1 cellular context compared by ENCODE assay signal in genomic region chr9:128786681-128787582, GRCh38.
TF ChIP-seq lines count a peak whose summit lies in the region.

Gene TBC1D13, plus strand, starts transcription at chr9:128787253. Its CDS starts 101 bp downstream, at chr9:128787354.

TF ChIP-seq in K562, 482 proteins besides CTCF, POLR2A, EP300 and RAD21 (continued from another document and continues in another):
- TF ChIP-seq, protein P1, sequence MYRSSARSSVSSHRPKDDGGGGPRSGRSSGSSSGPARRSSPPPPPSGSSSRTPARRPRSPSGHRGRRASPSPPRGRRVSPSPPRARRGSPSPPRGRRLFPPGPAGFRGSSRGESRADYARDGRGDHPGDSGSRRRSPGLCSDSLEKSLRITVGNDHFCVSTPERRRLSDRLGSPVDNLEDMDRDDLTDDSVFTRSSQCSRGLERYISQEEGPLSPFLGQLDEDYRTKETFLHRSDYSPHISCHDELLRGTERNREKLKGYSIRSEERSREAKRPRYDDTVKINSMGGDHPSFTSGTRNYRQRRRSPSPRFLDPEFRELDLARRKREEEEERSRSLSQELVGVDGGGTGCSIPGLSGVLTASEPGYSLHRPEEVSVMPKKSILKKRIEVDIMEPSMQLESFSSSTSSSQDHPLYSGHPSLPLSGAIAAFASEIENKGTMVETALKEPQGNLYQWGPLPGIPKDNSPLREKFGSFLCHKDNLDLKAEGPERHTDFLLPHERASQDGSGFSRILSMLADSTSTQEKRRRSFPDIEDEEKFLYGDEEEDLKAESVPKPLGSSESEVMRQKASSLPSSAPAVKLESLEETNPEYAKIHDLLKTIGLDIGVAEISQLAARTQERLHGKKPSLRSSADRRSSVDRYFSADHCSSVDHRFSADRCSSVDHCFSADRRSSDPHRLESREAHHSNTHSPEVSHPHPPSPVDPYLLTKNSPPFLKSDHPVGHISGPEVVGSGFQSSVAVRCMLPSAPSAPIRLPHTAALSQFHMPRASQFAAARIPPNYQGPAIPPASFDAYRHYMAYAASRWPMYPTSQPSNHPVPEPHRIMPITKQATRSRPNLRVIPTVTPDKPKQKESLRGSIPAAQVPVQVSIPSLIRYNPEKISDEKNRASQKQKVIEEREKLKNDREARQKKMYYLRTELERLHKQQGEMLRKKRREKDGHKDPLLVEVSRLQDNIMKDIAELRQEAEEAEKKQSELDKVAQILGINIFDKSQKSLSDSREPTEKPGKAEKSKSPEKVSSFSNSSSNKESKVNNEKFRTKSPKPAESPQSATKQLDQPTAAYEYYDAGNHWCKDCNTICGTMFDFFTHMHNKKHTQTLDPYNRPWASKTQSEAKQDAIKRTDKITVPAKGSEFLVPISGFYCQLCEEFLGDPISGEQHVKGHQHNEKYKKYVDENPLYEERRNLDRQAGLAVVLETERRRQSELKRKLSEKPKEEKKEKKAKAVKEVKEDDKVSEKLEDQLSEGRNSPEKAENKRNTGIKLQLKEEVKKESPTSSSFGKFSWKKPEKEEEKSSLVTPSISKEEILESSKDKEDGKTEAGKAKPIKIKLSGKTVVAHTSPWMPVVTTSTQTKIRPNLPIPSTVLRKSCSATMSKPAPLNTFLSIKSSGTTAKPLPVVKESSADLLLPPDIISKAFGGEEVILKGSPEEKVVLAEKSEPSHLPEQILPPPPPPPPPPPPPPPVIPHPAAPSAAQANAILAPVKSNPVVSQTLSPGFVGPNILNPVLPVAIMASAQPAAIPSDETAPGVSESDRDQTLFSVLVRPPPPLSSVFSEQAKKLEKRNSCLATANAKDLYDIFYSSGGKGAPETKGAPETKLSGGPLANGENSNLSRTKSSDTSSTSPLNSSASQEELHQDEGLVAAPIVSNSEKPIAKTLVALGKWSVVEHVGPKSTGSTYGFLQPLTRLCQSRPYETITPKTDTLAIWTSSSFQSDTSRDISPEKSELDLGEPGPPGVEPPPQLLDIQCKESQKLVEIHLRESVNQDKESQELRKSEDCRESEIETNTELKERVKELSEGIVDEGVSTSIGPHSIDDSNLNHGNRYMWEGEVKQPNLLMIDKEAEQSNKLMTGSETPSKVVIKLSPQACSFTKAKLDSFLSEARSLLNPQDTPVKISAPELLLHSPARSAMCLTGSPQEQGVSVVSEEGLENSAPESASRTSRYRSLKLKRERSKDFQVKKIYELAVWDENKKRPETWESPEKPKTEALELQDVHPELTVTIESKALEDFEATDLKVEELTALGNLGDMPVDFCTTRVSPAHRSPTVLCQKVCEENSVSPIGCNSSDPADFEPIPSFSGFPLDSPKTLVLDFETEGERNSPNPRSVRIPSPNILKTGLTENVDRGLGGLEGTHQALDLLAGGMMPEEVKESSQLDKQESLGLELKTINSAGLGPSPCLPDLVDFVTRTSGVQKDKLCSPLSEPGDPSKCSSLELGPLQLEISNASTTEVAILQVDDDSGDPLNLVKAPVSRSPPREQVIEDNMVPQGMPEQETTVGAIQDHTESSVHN (IDR thresholded peaks at IDR 0.05; ENCODE audit: borderline replicate concordance in 1 of 2, low read depth in 1 of 2), result peak in 1 of 2 experiments; percentile 59; a peak in 1 of 4 replicates
- no peak for TF ChIP-seq PYGO2 (tag; IDR thresholded peaks at IDR 0.05)
- TF ChIP-seq, protein P2, sequence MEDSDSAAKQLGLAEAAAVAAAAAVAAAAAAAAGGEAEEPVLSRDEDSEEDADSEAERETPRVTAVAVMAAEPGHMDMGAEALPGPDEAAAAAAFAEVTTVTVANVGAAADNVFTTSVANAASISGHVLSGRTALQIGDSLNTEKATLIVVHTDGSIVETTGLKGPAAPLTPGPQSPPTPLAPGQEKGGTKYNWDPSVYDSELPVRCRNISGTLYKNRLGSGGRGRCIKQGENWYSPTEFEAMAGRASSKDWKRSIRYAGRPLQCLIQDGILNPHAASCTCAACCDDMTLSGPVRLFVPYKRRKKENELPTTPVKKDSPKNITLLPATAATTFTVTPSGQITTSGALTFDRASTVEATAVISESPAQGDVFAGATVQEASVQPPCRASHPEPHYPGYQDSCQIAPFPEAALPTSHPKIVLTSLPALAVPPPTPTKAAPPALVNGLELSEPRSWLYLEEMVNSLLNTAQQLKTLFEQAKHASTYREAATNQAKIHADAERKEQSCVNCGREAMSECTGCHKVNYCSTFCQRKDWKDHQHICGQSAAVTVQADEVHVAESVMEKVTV (CRISPR knock-in tag; IDR thresholded peaks at IDR 0.05), result no peak
- no peak for TF ChIP-seq ZNF583 (CRISPR knock-in tag; IDR thresholded peaks at IDR 0.05)
- TF ChIP-seq, protein P3, sequence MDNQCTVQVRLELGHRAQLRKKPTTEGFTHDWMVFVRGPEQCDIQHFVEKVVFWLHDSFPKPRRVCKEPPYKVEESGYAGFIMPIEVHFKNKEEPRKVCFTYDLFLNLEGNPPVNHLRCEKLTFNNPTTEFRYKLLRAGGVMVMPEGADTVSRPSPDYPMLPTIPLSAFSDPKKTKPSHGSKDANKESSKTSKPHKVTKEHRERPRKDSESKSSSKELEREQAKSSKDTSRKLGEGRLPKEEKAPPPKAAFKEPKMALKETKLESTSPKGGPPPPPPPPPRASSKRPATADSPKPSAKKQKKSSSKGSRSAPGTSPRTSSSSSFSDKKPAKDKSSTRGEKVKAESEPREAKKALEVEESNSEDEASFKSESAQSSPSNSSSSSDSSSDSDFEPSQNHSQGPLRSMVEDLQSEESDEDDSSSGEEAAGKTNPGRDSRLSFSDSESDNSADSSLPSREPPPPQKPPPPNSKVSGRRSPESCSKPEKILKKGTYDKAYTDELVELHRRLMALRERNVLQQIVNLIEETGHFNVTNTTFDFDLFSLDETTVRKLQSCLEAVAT (IDR thresholded peaks at IDR 0.05), result no peak
- TF ChIP-seq, protein P4, sequence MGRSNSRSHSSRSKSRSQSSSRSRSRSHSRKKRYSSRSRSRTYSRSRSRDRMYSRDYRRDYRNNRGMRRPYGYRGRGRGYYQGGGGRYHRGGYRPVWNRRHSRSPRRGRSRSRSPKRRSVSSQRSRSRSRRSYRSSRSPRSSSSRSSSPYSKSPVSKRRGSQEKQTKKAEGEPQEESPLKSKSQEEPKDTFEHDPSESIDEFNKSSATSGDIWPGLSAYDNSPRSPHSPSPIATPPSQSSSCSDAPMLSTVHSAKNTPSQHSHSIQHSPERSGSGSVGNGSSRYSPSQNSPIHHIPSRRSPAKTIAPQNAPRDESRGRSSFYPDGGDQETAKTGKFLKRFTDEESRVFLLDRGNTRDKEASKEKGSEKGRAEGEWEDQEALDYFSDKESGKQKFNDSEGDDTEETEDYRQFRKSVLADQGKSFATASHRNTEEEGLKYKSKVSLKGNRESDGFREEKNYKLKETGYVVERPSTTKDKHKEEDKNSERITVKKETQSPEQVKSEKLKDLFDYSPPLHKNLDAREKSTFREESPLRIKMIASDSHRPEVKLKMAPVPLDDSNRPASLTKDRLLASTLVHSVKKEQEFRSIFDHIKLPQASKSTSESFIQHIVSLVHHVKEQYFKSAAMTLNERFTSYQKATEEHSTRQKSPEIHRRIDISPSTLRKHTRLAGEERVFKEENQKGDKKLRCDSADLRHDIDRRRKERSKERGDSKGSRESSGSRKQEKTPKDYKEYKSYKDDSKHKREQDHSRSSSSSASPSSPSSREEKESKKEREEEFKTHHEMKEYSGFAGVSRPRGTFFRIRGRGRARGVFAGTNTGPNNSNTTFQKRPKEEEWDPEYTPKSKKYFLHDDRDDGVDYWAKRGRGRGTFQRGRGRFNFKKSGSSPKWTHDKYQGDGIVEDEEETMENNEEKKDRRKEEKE (IDR thresholded peaks at IDR 0.05; ENCODE audit: borderline replicate concordance in 1 of 2, control insufficient read depth in 1 of 2, low read depth in 2 of 2, low read length in 1 of 2), result peak in 1 of 2 experiments; percentile 85; a peak in 1 of 4 replicates
- TF ChIP-seq ZSCAN32 (CRISPR knock-in tag; IDR thresholded peaks at IDR 0.05), result no peak
- TF ChIP-seq U2AF2 (optimal IDR thresholded peaks at IDR 0.05; ENCODE audit: low read depth, low read length), result no peak
- TF ChIP-seq SREBF1 (IDR thresholded peaks at IDR 0.05; ENCODE audit: borderline replicate concordance, low read depth, low read length), result no peak
- TF ChIP-seq RNF2 (IDR thresholded peaks at IDR 0.05), result peak; percentile 84; the same call in 1 of the 2 replicates
- peak; percentile 81; the same call in 1 of the 2 replicates for TF ChIP-seq TCF7 (IDR thresholded peaks at IDR 0.05; ENCODE audit: borderline replicate concordance)
- TF ChIP-seq RBM14 (IDR thresholded peaks at IDR 0.05; ENCODE audit: borderline replicate concordance, insufficient read depth, low read depth, low read length), result no peak
- TF ChIP-seq RBBP5 (IDR thresholded peaks at IDR 0.05; ENCODE audit: borderline replicate concordance, insufficient read depth, low read length, poor library complexity, severe bottlenecking), result peak; percentile 79
- TF ChIP-seq TCFL5 (CRISPR knock-in tag; conservative IDR thresholded peaks at IDR 0.05), result no peak
- TF ChIP-seq ZNF354B (CRISPR knock-in tag; IDR thresholded peaks at IDR 0.05), result no peak
- TF ChIP-seq FOXP1 (CRISPR knock-in tag; IDR thresholded peaks at IDR 0.05), result peak; percentile 98
- no peak for TF ChIP-seq BRF1 (IDR thresholded peaks at IDR 0.05; ENCODE audit: borderline replicate concordance, extremely low read depth, insufficient read length)
- no peak for TF ChIP-seq FOXK1 (CRISPR knock-in tag; IDR thresholded peaks at IDR 0.05; ENCODE audit: borderline replicate concordance)
- TF ChIP-seq NFE2L1 (tag; IDR thresholded peaks at IDR 0.05; ENCODE audit: borderline replicate concordance, low read depth), result no peak
- no peak for TF ChIP-seq ZFPM2 (CRISPR knock-in tag; IDR thresholded peaks at IDR 0.05)
- peak; percentile 76 for TF ChIP-seq CBX5 (IDR thresholded peaks at IDR 0.05; ENCODE audit: borderline replicate concordance, low read depth)
- no peak for TF ChIP-seq CAMTA2 (CRISPR knock-in tag; conservative IDR thresholded peaks at IDR 0.05)
- TF ChIP-seq ZNF232 (CRISPR knock-in tag; IDR thresholded peaks at IDR 0.05), result peak; percentile 88
- no peak for TF ChIP-seq ZNF766 (CRISPR knock-in tag; conservative IDR thresholded peaks at IDR 0.05)
- peak; percentile 98 for TF ChIP-seq CEBPB (tag; IDR thresholded peaks at IDR 0.05)
- TF ChIP-seq STAG1 (CRISPR knock-in tag; IDR thresholded peaks at IDR 0.05; ENCODE audit: borderline replicate concordance), result no peak
- no peak for TF ChIP-seq ZNF444 (CRISPR knock-in tag; IDR thresholded peaks at IDR 0.05)
- peak; percentile 36; the same call in 1 of the 2 replicates for TF ChIP-seq PHF21A (IDR thresholded peaks at IDR 0.05; ENCODE audit: borderline replicate concordance, low read depth)
- TF ChIP-seq ZNF384 (IDR thresholded peaks at IDR 0.05; ENCODE audit: low read depth, low read length), result peak; percentile 63
- TF ChIP-seq MECOM (CRISPR knock-in tag; IDR thresholded peaks at IDR 0.05), result no peak
- TF ChIP-seq BCOR (IDR thresholded peaks at IDR 0.05), result peak; percentile 50
- TF ChIP-seq, protein P5, sequence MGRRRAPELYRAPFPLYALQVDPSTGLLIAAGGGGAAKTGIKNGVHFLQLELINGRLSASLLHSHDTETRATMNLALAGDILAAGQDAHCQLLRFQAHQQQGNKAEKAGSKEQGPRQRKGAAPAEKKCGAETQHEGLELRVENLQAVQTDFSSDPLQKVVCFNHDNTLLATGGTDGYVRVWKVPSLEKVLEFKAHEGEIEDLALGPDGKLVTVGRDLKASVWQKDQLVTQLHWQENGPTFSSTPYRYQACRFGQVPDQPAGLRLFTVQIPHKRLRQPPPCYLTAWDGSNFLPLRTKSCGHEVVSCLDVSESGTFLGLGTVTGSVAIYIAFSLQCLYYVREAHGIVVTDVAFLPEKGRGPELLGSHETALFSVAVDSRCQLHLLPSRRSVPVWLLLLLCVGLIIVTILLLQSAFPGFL (CRISPR knock-in tag; IDR thresholded peaks at IDR 0.05), result no peak
- TF ChIP-seq, protein P6, sequence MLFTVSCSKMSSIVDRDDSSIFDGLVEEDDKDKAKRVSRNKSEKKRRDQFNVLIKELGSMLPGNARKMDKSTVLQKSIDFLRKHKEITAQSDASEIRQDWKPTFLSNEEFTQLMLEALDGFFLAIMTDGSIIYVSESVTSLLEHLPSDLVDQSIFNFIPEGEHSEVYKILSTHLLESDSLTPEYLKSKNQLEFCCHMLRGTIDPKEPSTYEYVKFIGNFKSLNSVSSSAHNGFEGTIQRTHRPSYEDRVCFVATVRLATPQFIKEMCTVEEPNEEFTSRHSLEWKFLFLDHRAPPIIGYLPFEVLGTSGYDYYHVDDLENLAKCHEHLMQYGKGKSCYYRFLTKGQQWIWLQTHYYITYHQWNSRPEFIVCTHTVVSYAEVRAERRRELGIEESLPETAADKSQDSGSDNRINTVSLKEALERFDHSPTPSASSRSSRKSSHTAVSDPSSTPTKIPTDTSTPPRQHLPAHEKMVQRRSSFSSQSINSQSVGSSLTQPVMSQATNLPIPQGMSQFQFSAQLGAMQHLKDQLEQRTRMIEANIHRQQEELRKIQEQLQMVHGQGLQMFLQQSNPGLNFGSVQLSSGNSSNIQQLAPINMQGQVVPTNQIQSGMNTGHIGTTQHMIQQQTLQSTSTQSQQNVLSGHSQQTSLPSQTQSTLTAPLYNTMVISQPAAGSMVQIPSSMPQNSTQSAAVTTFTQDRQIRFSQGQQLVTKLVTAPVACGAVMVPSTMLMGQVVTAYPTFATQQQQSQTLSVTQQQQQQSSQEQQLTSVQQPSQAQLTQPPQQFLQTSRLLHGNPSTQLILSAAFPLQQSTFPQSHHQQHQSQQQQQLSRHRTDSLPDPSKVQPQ (CRISPR knock-in tag; IDR thresholded peaks at IDR 0.05; ENCODE audit: borderline replicate concordance), result no peak
- peak in 1 of 2 experiments; percentile 49 for TF ChIP-seq AFF1 (IDR thresholded peaks at IDR 0.05; ENCODE audit: low read depth in 1 of 2, partially characterized antibody in 2 of 2)
- no peak for TF ChIP-seq RFX1 (IDR thresholded peaks at IDR 0.05)
- TF ChIP-seq FOXA1 (IDR thresholded peaks at IDR 0.05; ENCODE audit: borderline replicate concordance), result no peak
